ENCODE assay signal across 36 cellular contexts in genomic region chr20:2956480-2956879, GRCh38.
"Had no signal": no experiment of that assay in that cellular context is flagged by ENCODE, and none has a peak within 500 bp of the region (broad histone marks: within the 10 kb centered on the region; RNA-seq: fewer than 3 reads in every experiment).

No MANE protein-coding gene starts in this region.

- H3K27ac Mint-ChIP-seq: activated naive CD4-positive, alpha-beta T cell treated with anti-CD3 and anti-CD28 coated beads for 36 hours; activated naive CD4-positive, alpha-beta T cell treated with anti-CD3 and anti-CD28 coated beads, Interleukin-2, amount 10 ng/mL, durations not matched to agents 7 days and 5 days; activated naive CD8-positive, alpha-beta T cell treated with anti-CD3 and anti-CD28 coated beads, Interleukin-2, amount 10 ng/mL, durations not matched to agents 7 days and 5 days had no signal

- H3K9me3 ChIP-seq: adrenal gland, ascending aorta, body of pancreas, breast epithelium had no signal

- FAIRE-seq: astrocyte, bronchial epithelial cell had no signal

- DNase-seq: activated effector memory CD4-positive, alpha-beta T cell treated with anti-CD3 and anti-CD28 coated beads, Interleukin-2, amount 50 U/mL, for 16 hours; activated effector memory CD4-positive, alpha-beta T cell treated with Interleukin-2 at 50 U/mL for 16 hours; activated gamma-delta T cell; activated gamma-delta T cell treated with Interleukin-2 at 50 U/mL for 16 hours; activated naive CD4-positive, alpha-beta T cell; activated naive CD4-positive, alpha-beta T cell treated with anti-CD3 and anti-CD28 coated beads for 36 hours; activated naive CD4-positive, alpha-beta T cell treated with anti-CD3 and anti-CD28 coated beads, Interleukin-2, amount 10 ng/mL, durations not matched to agents 7 days and 5 days; activated naive CD4-positive, alpha-beta T cell treated with anti-CD3 and anti-CD28 coated beads, Interleukin-2, amount 50 U/mL, for 16 hours; activated naive CD4-positive, alpha-beta T cell treated with Interleukin-2 at 50 U/mL for 16 hours; activated naive CD8-positive, alpha-beta T cell treated with anti-CD3 and anti-CD28 coated beads for 36 hours; activated naive CD8-positive, alpha-beta T cell treated with anti-CD3 and anti-CD28 coated beads, Interleukin-2, amount 10 ng/mL, durations not matched to agents 7 days and 5 days; activated naive CD8-positive, alpha-beta T cell treated with anti-CD3 and anti-CD28 coated beads, Interleukin-2, amount 50 U/mL, for 24 hours; activated T-cell treated with anti-CD3 and anti-CD28 coated beads, Interleukin-2, amount 50 U/mL, for 1 hour; activated T-cell treated with anti-CD3 and anti-CD28 coated beads, Interleukin-2, amount 50 U/mL, for 24 hours; activated T-cell treated with anti-CD3 and anti-CD28 coated beads, Interleukin-2, amount 50 U/mL, for 4 hours; activated T-cell treated with anti-CD3 and anti-CD28 coated beads, Interleukin-2, amount 50 U/mL, for 48 hours; activated T-cell treated with anti-CD3 and anti-CD28 coated beads, Interleukin-2, amount 50 U/mL, for 72 hours; adrenal gland; amniotic stem cell; aorta; body of pancreas; brain microvascular endothelial cell; central memory CD4-positive, alpha-beta T cell; cerebellar nuclear complex had no signal

- H3K36me3 ChIP-seq: brain microvascular endothelial cell, breast epithelium, cardiac muscle cell had no signal

- ATAC-seq: activated naive CD4-positive, alpha-beta T cell treated with anti-CD3 and anti-CD28 coated beads, Interleukin-2, amount 50 U/mL, for 72 hours; activated naive CD8-positive, alpha-beta T cell treated with anti-CD3 and anti-CD28 coated beads, Interleukin-2, amount 50 U/mL, for 24 hours; activated T-cell treated with anti-CD3 and anti-CD28 coated beads, Interleukin-2, amount 50 U/mL, for 4 hours; activated T-helper 17 cell treated with anti-CD3 and anti-CD28 coated beads, Interleukin-2, amount 50 U/mL, for 72 hours; body of pancreas had no signal

- H3K4me3 Mint-ChIP-seq: activated naive CD4-positive, alpha-beta T cell treated with anti-CD3 and anti-CD28 coated beads for 36 hours; activated naive CD4-positive, alpha-beta T cell treated with anti-CD3 and anti-CD28 coated beads, Interleukin-2, amount 10 ng/mL, durations not matched to agents 7 days and 5 days; activated naive CD4-positive, alpha-beta T cell treated with anti-CD3 and anti-CD28 coated beads, Interleukin-2, amount 50 U/mL, for 24 hours; activated naive CD8-positive, alpha-beta T cell; activated naive CD8-positive, alpha-beta T cell treated with anti-CD3 and anti-CD28 coated beads for 36 hours; activated naive CD8-positive, alpha-beta T cell treated with anti-CD3 and anti-CD28 coated beads, Interleukin-2, amount 10 ng/mL, durations not matched to agents 7 days and 5 days; activated naive CD8-positive, alpha-beta T cell treated with anti-CD3 and anti-CD28 coated beads, Interleukin-2, amount 50 U/mL, for 24 hours; activated T-cell treated with anti-CD3 and anti-CD28 coated beads, Interleukin-2, amount 50 U/mL, for 24 hours; activated T-cell treated with anti-CD3 and anti-CD28 coated beads, Interleukin-2, amount 50 U/mL, for 4 hours; activated T-helper 1 cell treated with anti-CD3 and anti-CD28 coated beads, Interleukin-12 subunit alpha, Interleukin-12 subunit beta, Interleukin-2, Interleukin-4 antibody, amounts not matched to agents 30 ng/mL and 10 ng/mL and 1 ng/mL, durations not matched to agents 14 hours and 24 hours and 36 hours; activated T-helper 17 cell treated with anti-CD3 and anti-CD28 coated beads, Interleukin-2, amount 50 U/mL, for 72 hours; brain; central memory CD8-positive, alpha-beta T cell had no signal

- H3K9me3 Mint-ChIP-seq: activated naive CD4-positive, alpha-beta T cell treated with anti-CD3 and anti-CD28 coated beads for 36 hours; activated naive CD4-positive, alpha-beta T cell treated with anti-CD3 and anti-CD28 coated beads, Interleukin-2, amount 10 ng/mL, durations not matched to agents 7 days and 5 days; activated naive CD4-positive, alpha-beta T cell treated with anti-CD3 and anti-CD28 coated beads, Interleukin-2, amount 50 U/mL, for 24 hours; activated naive CD4-positive, alpha-beta T cell treated with anti-CD3 and anti-CD28 coated beads, Interleukin-2, amount 50 U/mL, for 72 hours; activated naive CD8-positive, alpha-beta T cell treated with anti-CD3 and anti-CD28 coated beads for 36 hours; activated naive CD8-positive, alpha-beta T cell treated with anti-CD3 and anti-CD28 coated beads, Interleukin-2, amount 50 U/mL, for 24 hours; activated T-cell treated with anti-CD3 and anti-CD28 coated beads, Interleukin-2, amount 50 U/mL, for 24 hours; activated T-cell treated with anti-CD3 and anti-CD28 coated beads, Interleukin-2, amount 50 U/mL, for 4 hours; activated T-cell treated with anti-CD3 and anti-CD28 coated beads, Interleukin-2, amount 50 U/mL, for 72 hours; activated T-helper 1 cell treated with anti-CD3 and anti-CD28 coated beads, Interleukin-12 subunit alpha, Interleukin-12 subunit beta, Interleukin-2, Interleukin-4 antibody, amounts not matched to agents 30 ng/mL and 10 ng/mL and 1 ng/mL, durations not matched to agents 14 hours and 24 hours and 36 hours; activated T-helper 17 cell treated with anti-CD3 and anti-CD28 coated beads, Interleukin-2, amount 50 U/mL, for 72 hours; central memory CD8-positive, alpha-beta T cell had no signal

- H3K27me3 Mint-ChIP-seq: activated naive CD4-positive, alpha-beta T cell treated with anti-CD3 and anti-CD28 coated beads, Interleukin-2, amount 10 ng/mL, durations not matched to agents 7 days and 5 days; activated naive CD4-positive, alpha-beta T cell treated with anti-CD3 and anti-CD28 coated beads, Interleukin-2, amount 50 U/mL, for 24 hours; activated naive CD8-positive, alpha-beta T cell; activated naive CD8-positive, alpha-beta T cell treated with anti-CD3 and anti-CD28 coated beads for 36 hours; activated naive CD8-positive, alpha-beta T cell treated with anti-CD3 and anti-CD28 coated beads, Interleukin-2, amount 10 ng/mL, durations not matched to agents 7 days and 5 days; activated naive CD8-positive, alpha-beta T cell treated with anti-CD3 and anti-CD28 coated beads, Interleukin-2, amount 50 U/mL, for 24 hours; activated T-cell treated with anti-CD3 and anti-CD28 coated beads, Interleukin-2, amount 50 U/mL, for 24 hours; activated T-helper 17 cell treated with anti-CD3 and anti-CD28 coated beads, Interleukin-2, amount 50 U/mL, for 72 hours; brain; central memory CD8-positive, alpha-beta T cell had no signal

- H3K27ac ChIP-seq: adrenal gland, ascending aorta, body of pancreas, brain microvascular endothelial cell, breast epithelium, cardiac muscle cell had no signal

- H3K4me3 ChIP-seq: adrenal gland, ascending aorta, body of pancreas, breast epithelium, cardiac muscle cell had no signal

- H3K4me1 ChIP-seq: adrenal gland, ascending aorta, body of pancreas, breast epithelium had no signal
